8 cellular contexts compared by ENCODE assay signal in genomic region chr19:19775891-19776205, GRCh38. TPM values are rescaled to one million over a fixed set of nuclear protein-coding genes. Genes with fewer than 3 reads are reported as not detected.
A peak's percentile ranks its signal among the peaks of the same experiment; 100 is the strongest.
DNase-seq lines count a peak whose midpoint lies in the region; ATAC-seq and TF ChIP-seq lines count a peak whose summit lies in the region.

No MANE protein-coding gene starts in this region.

- no peaks in the 10 kb centered on the region for H3K27me3 ChIP-seq in hepatocyte

- peak overlapping the region; percentile 92 for H3K4me3 ChIP-seq in WI38 (ENCODE audit: low read depth, low read length)
- H3K4me3 ChIP-seq in hepatocyte = peak overlapping the region; percentile 55

- DNase-seq in hepatocyte (ENCODE audit: low spot score) = no peak
- no peak for DNase-seq in stimulated activated effector memory CD8-positive, alpha-beta T cell treated with anti-CD3 and anti-CD28 coated beads, Interleukin-12 subunit alpha, Interleukin-12 subunit beta, amount 100 ng/mL, for 72 hours (ENCODE audit: low spot score in 2 of 2)
- no peak for DNase-seq in activated CD4-positive, alpha-beta T cell treated with anti-CD3 and anti-CD28 coated beads, Interleukin-2, amount 50 U/mL, for 4 hours
- no peak for DNase-seq in SHP77 treated with DMSO at 0.1 percent for 48 hours (lab: John Stamatoyannopoulos, UW)

- H3K4me2 ChIP-seq in hepatocyte = peak overlapping the region; percentile 85

- H3K4me3 Mint-ChIP-seq in stimulated activated effector memory CD8-positive, alpha-beta T cell treated with anti-CD3 and anti-CD28 coated beads, Interleukin-12 subunit alpha, Interleukin-12 subunit beta, amount 100 ng/mL, for 72 hours = peak overlapping the region; percentile 92

- WGBS in hepatocyte (ENCODE audit: low lambda C conversion rate, missing lambda C conversion rate) = 4% methylated on average over 11 of the region's 11 CpGs

- H3K79me2 ChIP-seq in hepatocyte = peaks cover 27% of the 10 kb centered on the region

- ATAC-seq in GM18511 (IDR thresholded peaks at IDR 0.05; ENCODE audit: unreplicated experiment) = peak; percentile 26
- peak; percentile 11 for ATAC-seq in HG02884 (IDR thresholded peaks at IDR 0.05; ENCODE audit: unreplicated experiment)
- ATAC-seq in stimulated activated effector memory CD8-positive, alpha-beta T cell treated with anti-CD3 and anti-CD28 coated beads, Interleukin-12 subunit alpha, Interleukin-12 subunit beta, amount 100 ng/mL, for 72 hours = peak; percentile 20
- no peak for ATAC-seq in HG03025 (IDR thresholded peaks at IDR 0.05; ENCODE audit: low FRiP score, unreplicated experiment)

- H3K36me3 Mint-ChIP-seq in stimulated activated effector memory CD8-positive, alpha-beta T cell treated with anti-CD3 and anti-CD28 coated beads, Interleukin-12 subunit alpha, Interleukin-12 subunit beta, amount 100 ng/mL, for 72 hours = peaks cover 36% of the 10 kb centered on the region

- H3K9me2 ChIP-seq in hepatocyte (replicated peaks; ENCODE audit: insufficient read depth) = no peaks in the 10 kb centered on the region

- H3K27ac ChIP-seq in hepatocyte = peak overlapping the region; percentile 82

- H4K20me1 ChIP-seq in hepatocyte (ENCODE audit: insufficient read depth, poor library complexity, severe bottlenecking) = no peaks in the 10 kb centered on the region

- H3K27ac Mint-ChIP-seq in stimulated activated effector memory CD8-positive, alpha-beta T cell treated with anti-CD3 and anti-CD28 coated beads, Interleukin-12 subunit alpha, Interleukin-12 subunit beta, amount 100 ng/mL, for 72 hours = peak overlapping the region; percentile 91

- H3K9me3 ChIP-seq in hepatocyte (ENCODE audit: low read depth) = no peaks in the 10 kb centered on the region

- no peaks in the 10 kb centered on the region for H3K9me3 Mint-ChIP-seq in stimulated activated effector memory CD8-positive, alpha-beta T cell treated with anti-CD3 and anti-CD28 coated beads, Interleukin-12 subunit alpha, Interleukin-12 subunit beta, amount 100 ng/mL, for 72 hours

- H3K4me1 ChIP-seq in hepatocyte (ENCODE audit: insufficient read depth) = peaks cover 6% of the 10 kb centered on the region

- H3K4me1 Mint-ChIP-seq in stimulated activated effector memory CD8-positive, alpha-beta T cell treated with anti-CD3 and anti-CD28 coated beads, Interleukin-12 subunit alpha, Interleukin-12 subunit beta, amount 100 ng/mL, for 72 hours = peaks cover 48% of the 10 kb centered on the region

- no peaks in the 10 kb centered on the region for H3K36me3 ChIP-seq in hepatocyte (replicated peaks; ENCODE audit: insufficient read depth, low read depth)

- TF ChIP-seq CTCF in WI38 (IDR thresholded peaks at IDR 0.05; ENCODE audit: low read depth, low read length) (no peak), hepatocyte (IDR thresholded peaks at IDR 0.05; ENCODE audit: poor library complexity) (no peak)

- H2AFZ ChIP-seq in hepatocyte = peak overlapping the region; percentile 61

RNA-seq across cellular contexts. Expression of gene ZNF14, which starts 42.9 kb away (rescaled TPM):
- 7.3 and 7.5 TPM in 2 replicates for total RNA-seq in hepatocyte
- polyA plus RNA-seq in hepatocyte = 3.9 and 4.6 TPM in 2 replicates

RNA-seq across cellular contexts. Expression of gene ZNF506, which starts 45.7 kb away (rescaled TPM):
- total RNA-seq in hepatocyte = 27.7 and 47.1 TPM in 2 replicates
- 9.9 and 16.4 TPM in 2 replicates for polyA plus RNA-seq in hepatocyte
